Comparison of ENCODE assay signal across 9 cellular contexts in the genomic region with DNA sequence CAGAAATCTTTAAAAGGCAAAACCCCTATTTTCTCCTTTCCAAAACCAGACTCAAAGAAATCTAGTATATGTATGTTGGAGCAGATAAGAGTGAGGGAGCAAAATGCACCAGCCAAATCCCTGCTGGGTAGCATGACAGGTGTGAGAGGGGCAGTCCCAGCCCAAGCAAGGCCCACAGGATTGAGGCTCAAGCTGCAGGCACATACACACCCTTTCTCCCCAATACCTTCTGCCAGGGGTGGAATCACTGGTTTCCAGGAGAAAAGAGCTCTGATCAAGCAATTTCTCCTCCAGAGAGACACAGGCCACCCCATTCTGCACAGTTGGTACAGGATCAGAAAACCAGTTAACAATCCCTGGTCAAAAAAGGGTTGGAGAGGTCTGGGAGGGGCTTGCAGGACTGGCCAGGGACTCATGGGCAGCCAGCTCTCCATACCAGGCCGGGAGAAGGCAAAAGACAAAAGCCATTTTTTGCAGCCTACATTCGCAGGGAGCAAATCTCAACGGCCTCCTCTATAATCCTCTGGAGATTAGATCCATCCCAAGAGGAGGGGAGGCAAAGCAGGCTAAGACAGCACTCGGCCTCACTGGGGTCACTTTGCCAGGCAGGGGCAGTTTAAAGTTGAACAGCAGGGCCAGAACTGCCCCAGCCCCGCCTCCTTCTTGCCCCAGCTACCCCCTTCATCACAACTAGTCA. TPM values are rescaled to one million over a fixed set of nuclear protein-coding genes. Genes with fewer than 3 reads are reported as not detected.
DNase-seq lines count a peak whose midpoint lies in the region; ATAC-seq, FAIRE-seq and TF ChIP-seq lines count a peak whose summit lies in the region.
"Had no signal": no experiment of that assay in that cellular context is flagged by ENCODE, and none has a peak within 500 bp of the region (broad histone marks: within the 10 kb centered on the region; RNA-seq: fewer than 3 reads in every experiment).

No MANE protein-coding gene starts in this region.

- H3K9me3 ChIP-seq in HepG2 (ENCODE audit: low read length) (no peaks in the 10 kb centered on the region), thyroid gland (no peaks in the 10 kb centered on the region)

- TF ChIP-seq CTCF in HepG2 (CRISPR knock-in tag; IDR thresholded peaks at IDR 0.05) (no peak), thyroid gland (IDR thresholded peaks at IDR 0.05) (no peak)

- DNase-seq in activated T-cell treated with anti-CD3 and anti-CD28 coated beads, Interleukin-2, amount 50 U/mL, for 24 hours, result no peak
- DNase-seq in activated T-cell treated with anti-CD3 and anti-CD28 coated beads for 4 hours, result no peak
- DNase-seq in activated naive CD8-positive, alpha-beta T cell treated with anti-CD3 and anti-CD28 coated beads, Interleukin-2, amount 10 ng/mL, durations not matched to agents 7 days and 5 days, result no peak
- DNase-seq in HepG2 (ENCODE audit: low spot score), result no peak
- DNase-seq in thyroid gland, result no peak
- DNase-seq in NCI-H2227 (lab: John Stamatoyannopoulos, UW; ENCODE audit: unreplicated experiment), result no peak

- BruUV-seq in HepG2 (replicated peaks; lab: Mats Ljungman, UMichigan), result no TSS peak

- H3K79me2 ChIP-seq in HepG2 (ENCODE audit: insufficient read depth, low read length), result peaks cover 60% of the 10 kb centered on the region

- peaks cover 67% of the 10 kb centered on the region for H3K36me3 Mint-ChIP-seq in activated T-cell treated with anti-CD3 and anti-CD28 coated beads, Interleukin-2, amount 50 U/mL, for 24 hours (ENCODE audit: low read depth)
- peaks cover 7% of the 10 kb centered on the region for H3K36me3 Mint-ChIP-seq in activated naive CD8-positive, alpha-beta T cell treated with anti-CD3 and anti-CD28 coated beads, Interleukin-2, amount 10 ng/mL, durations not matched to agents 7 days and 5 days

- H4K20me1 ChIP-seq in HepG2 (ENCODE audit: insufficient read depth, low read length), result peaks cover 56% of the 10 kb centered on the region

- CTCF ChIA-PET in HepG2 (lab: Yijun Ruan, JAX; ENCODE audit: low intra/inter-chr PET ratio, low total read pairs), result no interaction called here

- H3K4me3 ChIP-seq in HepG2 (replicated peaks in 1 of 3; ENCODE audit: insufficient read depth in 1 of 3, low read depth in 2 of 3, low read length in 3 of 3) (peak overlapping the region; percentile 95 to 100 (median 98)), thyroid gland (replicated peaks in 1 of 3) (peak overlapping the region; percentile 75 to 98 (median 94))

- no peak for ATAC-seq in activated naive CD8-positive, alpha-beta T cell treated with anti-CD3 and anti-CD28 coated beads, Interleukin-2, amount 10 ng/mL, durations not matched to agents 7 days and 5 days (ENCODE audit: low read depth)
- ATAC-seq in HepG2, result no peak
- ATAC-seq in HG03457 (IDR thresholded peaks at IDR 0.05; ENCODE audit: unreplicated experiment), result no peak
- no peak for ATAC-seq in HG02852 (IDR thresholded peaks at IDR 0.05; ENCODE audit: unreplicated experiment)

- intact Hi-C loops in HepG2 (cut with micrococcal nuclease; ENCODE audit: unreplicated experiment) (no loop called here), thyroid gland (cut with DNase I) (no loop called here)

- H3K9ac ChIP-seq in HepG2 (ENCODE audit: insufficient read depth, low read depth, low read length), result peak overlapping the region; percentile 98

- H3K27me3 Mint-ChIP-seq in activated T-cell treated with anti-CD3 and anti-CD28 coated beads, Interleukin-2, amount 50 U/mL, for 24 hours, result no peaks in the 10 kb centered on the region
- H3K27me3 Mint-ChIP-seq in activated naive CD8-positive, alpha-beta T cell treated with anti-CD3 and anti-CD28 coated beads, Interleukin-2, amount 10 ng/mL, durations not matched to agents 7 days and 5 days, result no peaks in the 10 kb centered on the region

- H3K27me3 ChIP-seq in HepG2 (ENCODE audit: control insufficient read depth in 1 of 2, insufficient read depth in 2 of 2, low read length in 2 of 2), result no peaks in the 10 kb centered on the region; a peak in 1 of 5 replicates
- H3K27me3 ChIP-seq in thyroid gland, result no peaks in the 10 kb centered on the region

- no peak for TF ChIP-seq RAD21 in HepG2 (CRISPR knock-in tag; IDR thresholded peaks at IDR 0.05)

- H3K27ac ChIP-seq in HepG2 (ENCODE audit: extremely low read length, insufficient read depth, low read length) (peak overlapping the region; percentile 94), thyroid gland (peak overlapping the region in 2 of 3 donors; percentile 96 to 97)

- peak overlapping the region; percentile 98 for H3K4me3 Mint-ChIP-seq in activated T-cell treated with anti-CD3 and anti-CD28 coated beads, Interleukin-2, amount 50 U/mL, for 24 hours
- peak overlapping the region; percentile 95 for H3K4me3 Mint-ChIP-seq in activated naive CD8-positive, alpha-beta T cell treated with anti-CD3 and anti-CD28 coated beads, Interleukin-2, amount 10 ng/mL, durations not matched to agents 7 days and 5 days

- H2AFZ ChIP-seq in HepG2 (ENCODE audit: low read length), result no peak overlapping the region

- H3K27ac Mint-ChIP-seq in activated T-cell treated with anti-CD3 and anti-CD28 coated beads, Interleukin-2, amount 50 U/mL, for 24 hours, result peak overlapping the region; percentile 94
- peak overlapping the region; percentile 85 for H3K27ac Mint-ChIP-seq in activated naive CD8-positive, alpha-beta T cell treated with anti-CD3 and anti-CD28 coated beads, Interleukin-2, amount 10 ng/mL, durations not matched to agents 7 days and 5 days

- 0% methylated on average over 1 of the region's 5 CpGs for WGBS in HepG2 (ENCODE audit: low lambda C conversion rate)
- 3 to 5% methylated on average over 4 of the region's 5 CpGs for WGBS in thyroid gland, 2 donors

- TF ChIP-seq EP300 in HepG2 (IDR thresholded peaks at IDR 0.05; ENCODE audit: low read depth in 2 of 2, low read length in 2 of 2) (no peak), HepG2 (CRISPR knock-in tag; IDR thresholded peaks at IDR 0.05; ENCODE audit: borderline replicate concordance) (no peak)

- POLR2A ChIA-PET in activated naive CD8-positive, alpha-beta T cell treated with anti-CD3 and anti-CD28 coated beads, Interleukin-2, amount 10 ng/mL, durations not matched to agents 7 days and 5 days (lab: Charles Lee), result interaction anchor here (0.6 to 3.8 kb wide), 6 partner anchors 11 to 265 kb away, joined by 3 to 24 read pairs (median 4); partner anchors contain the start of genes DHH, RHEBL1, TROAP and TUBA1B
- POLR2A ChIA-PET in HepG2 (lab: Yijun Ruan, JAX), result interaction anchor here (0.7 to 1.7 kb wide), 4 partner anchors 11 to 206 kb away, joined by 3 to 6 read pairs (median 4); partner anchors contain the start of genes RHEBL1, TUBA1B and TUBA1C

- H3K4me1 ChIP-seq in HepG2 (ENCODE audit: insufficient read depth, low read length), result peaks cover 50% of the 10 kb centered on the region
- peaks cover 37 to 42% of the 10 kb centered on the region in 2 donors for H3K4me1 ChIP-seq in thyroid gland

- H3K4me1 Mint-ChIP-seq in activated T-cell treated with anti-CD3 and anti-CD28 coated beads, Interleukin-2, amount 50 U/mL, for 24 hours (ENCODE audit: low read depth), result peaks cover 50% of the 10 kb centered on the region
- H3K4me1 Mint-ChIP-seq in activated naive CD8-positive, alpha-beta T cell treated with anti-CD3 and anti-CD28 coated beads, Interleukin-2, amount 10 ng/mL, durations not matched to agents 7 days and 5 days, result peaks cover 48% of the 10 kb centered on the region

- in situ Hi-C loops in HepG2 (cut with HindIII; ENCODE audit: extremely low pct_ligation_motif_present, low pct_unique_long_range_greater_than_20kb), result no loop called here

- no peak for FAIRE-seq in HepG2 (lab: Jason Lieb, UNC)
- FAIRE-seq: TTC549 had no signal

- no peaks in the 10 kb centered on the region for H3K9me3 Mint-ChIP-seq in activated T-cell treated with anti-CD3 and anti-CD28 coated beads, Interleukin-2, amount 50 U/mL, for 24 hours
- H3K9me3 Mint-ChIP-seq in activated naive CD8-positive, alpha-beta T cell treated with anti-CD3 and anti-CD28 coated beads, Interleukin-2, amount 10 ng/mL, durations not matched to agents 7 days and 5 days, result no peaks in the 10 kb centered on the region

- H3K4me2 ChIP-seq in HepG2 (ENCODE audit: low read depth, low read length), result peak overlapping the region; percentile 98

- H3K36me3 ChIP-seq in HepG2 (replicated peaks in 1 of 2; ENCODE audit: control insufficient read depth in 1 of 2, insufficient read depth in 2 of 2, low read length in 2 of 2), result peaks cover 12 to 24% of the 10 kb centered on the region in 2 experiments
- H3K36me3 ChIP-seq in thyroid gland, result peaks cover 11 to 13% of the 10 kb centered on the region in 2 donors

- TF ChIP-seq POLR2A in HepG2 (IDR thresholded peaks at IDR 0.05; ENCODE audit: insufficient read depth in 1 of 2, low read depth in 2 of 2, low read length in 2 of 2) (no peak), thyroid gland (IDR thresholded peaks at IDR 0.05) (no peak)

RNA-seq across cellular contexts. Expression of gene KMT2D, which starts 2.1 kb away (rescaled TPM):
- 100 to 1,000 TPM; 123 to 129 TPM for total RNA-seq in activated naive CD8-positive, alpha-beta T cell treated with anti-CD3 and anti-CD28 coated beads, Interleukin-2, amount 10 ng/mL, durations not matched to agents 7 days and 5 days
- 10.4 and 25.7 TPM in 2 replicates for total RNA-seq in HepG2 (2016; rRNA removed; fragmentation: Illumina TruSeq; extraction: Trizol)
- 3.8 and 5.1 TPM in 2 replicates for total RNA-seq in HepG2 (2016; cell fraction: cytosol; rRNA removed; fragmentation: Illumina TruSeq; extraction: Trizol; ENCODE audit: low read depth)
- total RNA-seq in HepG2 (2016; cell fraction: insoluble cytoplasmic fraction; rRNA removed; fragmentation: Illumina TruSeq; extraction: Trizol), result 9.4 and 20.2 TPM in 2 replicates
- 7.5 and 9.1 TPM in 2 replicates for total RNA-seq in HepG2 (2016; cell fraction: membrane; rRNA removed; fragmentation: Illumina TruSeq; extraction: Trizol)
- total RNA-seq in HepG2 (2016; cell fraction: nucleus; rRNA removed; fragmentation: Illumina TruSeq; extraction: Trizol), result 25.5 and 28.3 TPM in 2 replicates
- 8.1 and 8.2 TPM in 2 replicates for polyA plus RNA-seq in HepG2 (2011; rRNA removed)
- 5.0 and 6.5 TPM in 2 replicates for polyA plus RNA-seq in HepG2 (2011; cell fraction: cytosol; rRNA removed)
- polyA plus RNA-seq in HepG2 (2011; cell fraction: nucleus; rRNA removed), result 41.1 and 48.4 TPM in 2 replicates
- polyA plus RNA-seq in HepG2 (2012), result 20.0 and 20.6 TPM in 2 replicates
- 0.52 and 0.66 TPM in 2 replicates for polyA plus RNA-seq in HepG2 (2016; cell fraction: cytosol; fragmentation: Illumina TruSeq; extraction: Trizol; ENCODE audit: low read depth)
- 18.4 and 23.1 TPM in 2 replicates for polyA plus RNA-seq in HepG2 (2016; cell fraction: insoluble cytoplasmic fraction; fragmentation: Illumina TruSeq; extraction: Trizol; ENCODE audit: low read depth)
- polyA plus RNA-seq in HepG2 (2016; cell fraction: membrane; fragmentation: Illumina TruSeq; extraction: Trizol; ENCODE audit: low read depth), result 1.3 and 2.4 TPM in 2 replicates
- 78.2 and 102 TPM in 2 replicates for polyA plus RNA-seq in HepG2 (2016; cell fraction: nucleus; fragmentation: Illumina TruSeq; extraction: Trizol; ENCODE audit: insufficient read depth, low read depth)
- polyA minus RNA-seq in HepG2 (2011; rRNA and poly(A)+ RNA removed; ENCODE audit: low replicate concordance), result 12.2 and 28.0 TPM in 2 replicates
- polyA minus RNA-seq in HepG2 (2011; cell fraction: cytosol; rRNA and poly(A)+ RNA removed), result 19.4 and 23.5 TPM in 2 replicates
- polyA minus RNA-seq in HepG2 (2011; cell fraction: nucleus; rRNA and poly(A)+ RNA removed), result 32.2 and 33.3 TPM in 2 replicates
- total RNA-seq in thyroid gland, result 100 to 1,000 TPM in 1 of 4 donors, 10 to 100 TPM in 3; 42.5 to 107 (median 71.6) TPM

RNA-seq across cellular contexts. Expression of gene RHEBL1, which starts 11.3 kb away (rescaled TPM):
- 1 to 10 TPM; 8.0 to 9.7 TPM for total RNA-seq in activated naive CD8-positive, alpha-beta T cell treated with anti-CD3 and anti-CD28 coated beads, Interleukin-2, amount 10 ng/mL, durations not matched to agents 7 days and 5 days
- total RNA-seq in HepG2 (2016; rRNA removed; fragmentation: Illumina TruSeq; extraction: Trizol), result 1.4 and 1.6 TPM in 2 replicates
- total RNA-seq in HepG2 (2016; cell fraction: cytosol; rRNA removed; fragmentation: Illumina TruSeq; extraction: Trizol; ENCODE audit: low read depth), result 0.71 and 0.79 TPM in 2 replicates
- 1.5 and 1.9 TPM in 2 replicates for total RNA-seq in HepG2 (2016; cell fraction: insoluble cytoplasmic fraction; rRNA removed; fragmentation: Illumina TruSeq; extraction: Trizol)
- total RNA-seq in HepG2 (2016; cell fraction: membrane; rRNA removed; fragmentation: Illumina TruSeq; extraction: Trizol), result 0.62 and 1.0 TPM in 2 replicates
- 0.75 and 1.0 TPM in 2 replicates for total RNA-seq in HepG2 (2016; cell fraction: nucleus; rRNA removed; fragmentation: Illumina TruSeq; extraction: Trizol)
- 2.5 and 2.9 TPM in 2 replicates for polyA plus RNA-seq in HepG2 (2011; rRNA removed)
- polyA plus RNA-seq in HepG2 (2011; cell fraction: cytosol; rRNA removed), result 2.7 and 2.8 TPM in 2 replicates
- 2.0 and 2.7 TPM in 2 replicates for polyA plus RNA-seq in HepG2 (2011; cell fraction: nucleus; rRNA removed)
- polyA plus RNA-seq in HepG2 (2012), result 2.3 and 3.2 TPM in 2 replicates
- polyA plus RNA-seq in HepG2 (2016; cell fraction: cytosol; fragmentation: Illumina TruSeq; extraction: Trizol; ENCODE audit: low read depth), result 0.21 and 0.42 TPM in 2 replicates
- 1.2 and 1.3 TPM in 2 replicates for polyA plus RNA-seq in HepG2 (2016; cell fraction: insoluble cytoplasmic fraction; fragmentation: Illumina TruSeq; extraction: Trizol; ENCODE audit: low read depth)
- polyA plus RNA-seq in HepG2 (2016; cell fraction: membrane; fragmentation: Illumina TruSeq; extraction: Trizol; ENCODE audit: low read depth), result 0.52 and 0.79 TPM in 2 replicates
- polyA plus RNA-seq in HepG2 (2016; cell fraction: nucleus; fragmentation: Illumina TruSeq; extraction: Trizol; ENCODE audit: insufficient read depth, low read depth), result 1.3 and 1.8 TPM in 2 replicates
- 4.3 TPM in 2 replicates for polyA minus RNA-seq in HepG2 (2011; rRNA and poly(A)+ RNA removed; ENCODE audit: low replicate concordance)
- 0.88 and 0.89 TPM in 2 replicates for polyA minus RNA-seq in HepG2 (2011; cell fraction: cytosol; rRNA and poly(A)+ RNA removed)
- 0.62 and 0.90 TPM in 2 replicates for polyA minus RNA-seq in HepG2 (2011; cell fraction: nucleus; rRNA and poly(A)+ RNA removed)
- total RNA-seq in thyroid gland, result under 1 TPM in 1 of 4 donors, not detected in 3; 0.98 TPM

RNA-seq across cellular contexts. Expression of gene DHH, which starts 36.1 kb away (rescaled TPM):
- total RNA-seq in activated naive CD8-positive, alpha-beta T cell treated with anti-CD3 and anti-CD28 coated beads, Interleukin-2, amount 10 ng/mL, durations not matched to agents 7 days and 5 days, result under 1 TPM; 0.11 to 0.25 TPM
- total RNA-seq in HepG2 (2016; rRNA removed; fragmentation: Illumina TruSeq; extraction: Trizol) (not detected in 2 replicates), thyroid gland (under 1 TPM; 0.17 to 0.94 (median 0.44) TPM)
- total RNA-seq in HepG2 (2016; cell fraction: cytosol; rRNA removed; fragmentation: Illumina TruSeq; extraction: Trizol; ENCODE audit: low read depth), result not detected in 2 replicates
- total RNA-seq in HepG2 (2016; cell fraction: insoluble cytoplasmic fraction; rRNA removed; fragmentation: Illumina TruSeq; extraction: Trizol), result not detected in 2 replicates
- total RNA-seq in HepG2 (2016; cell fraction: membrane; rRNA removed; fragmentation: Illumina TruSeq; extraction: Trizol), result not detected in 2 replicates
- total RNA-seq in HepG2 (2016; cell fraction: nucleus; rRNA removed; fragmentation: Illumina TruSeq; extraction: Trizol), result not detected in 2 replicates
- not detected in 2 replicates for polyA plus RNA-seq in HepG2 (2011; rRNA removed)
- polyA plus RNA-seq in HepG2 (2011; cell fraction: cytosol; rRNA removed), result not detected in 2 replicates
- polyA plus RNA-seq in HepG2 (2011; cell fraction: nucleus; rRNA removed), result 0.03 and 0.10 TPM in 2 replicates
- polyA plus RNA-seq in HepG2 (2012), result not detected in 2 replicates
- polyA plus RNA-seq in HepG2 (2016; cell fraction: cytosol; fragmentation: Illumina TruSeq; extraction: Trizol; ENCODE audit: low read depth), result not detected in 2 replicates
- polyA plus RNA-seq in HepG2 (2016; cell fraction: insoluble cytoplasmic fraction; fragmentation: Illumina TruSeq; extraction: Trizol; ENCODE audit: low read depth), result not detected in 2 replicates
- not detected in 2 replicates for polyA plus RNA-seq in HepG2 (2016; cell fraction: membrane; fragmentation: Illumina TruSeq; extraction: Trizol; ENCODE audit: low read depth)
- polyA plus RNA-seq in HepG2 (2016; cell fraction: nucleus; fragmentation: Illumina TruSeq; extraction: Trizol; ENCODE audit: insufficient read depth, low read depth), result not detected in 2 replicates
- 0.07 TPM in 1 of 2 replicates, not detected in the other for polyA minus RNA-seq in HepG2 (2011; rRNA and poly(A)+ RNA removed; ENCODE audit: low replicate concordance)
- not detected in 2 replicates for polyA minus RNA-seq in HepG2 (2011; cell fraction: cytosol; rRNA and poly(A)+ RNA removed)
- polyA minus RNA-seq in HepG2 (2011; cell fraction: nucleus; rRNA and poly(A)+ RNA removed), result 0.12 TPM in 1 of 2 replicates, not detected in the other

RNA-seq across cellular contexts. Expression of gene PRKAG1, which starts 39.9 kb away (rescaled TPM):
- total RNA-seq in activated naive CD8-positive, alpha-beta T cell treated with anti-CD3 and anti-CD28 coated beads, Interleukin-2, amount 10 ng/mL, durations not matched to agents 7 days and 5 days, result 10 to 100 TPM; 50.0 to 56.6 TPM
- 32.8 and 37.6 TPM in 2 replicates for total RNA-seq in HepG2 (2016; rRNA removed; fragmentation: Illumina TruSeq; extraction: Trizol)
- 9.1 and 11.2 TPM in 2 replicates for total RNA-seq in HepG2 (2016; cell fraction: cytosol; rRNA removed; fragmentation: Illumina TruSeq; extraction: Trizol; ENCODE audit: low read depth)
- total RNA-seq in HepG2 (2016; cell fraction: insoluble cytoplasmic fraction; rRNA removed; fragmentation: Illumina TruSeq; extraction: Trizol), result 30.6 and 39.9 TPM in 2 replicates
- 19.3 and 21.1 TPM in 2 replicates for total RNA-seq in HepG2 (2016; cell fraction: membrane; rRNA removed; fragmentation: Illumina TruSeq; extraction: Trizol)
- total RNA-seq in HepG2 (2016; cell fraction: nucleus; rRNA removed; fragmentation: Illumina TruSeq; extraction: Trizol), result 16.7 and 19.6 TPM in 2 replicates
- 21.2 and 26.1 TPM in 2 replicates for polyA plus RNA-seq in HepG2 (2011; rRNA removed)
- polyA plus RNA-seq in HepG2 (2011; cell fraction: cytosol; rRNA removed), result 18.5 and 26.3 TPM in 2 replicates
- polyA plus RNA-seq in HepG2 (2011; cell fraction: nucleus; rRNA removed), result 8.8 and 11.6 TPM in 2 replicates
- 20.2 and 21.7 TPM in 2 replicates for polyA plus RNA-seq in HepG2 (2012)
- polyA plus RNA-seq in HepG2 (2016; cell fraction: cytosol; fragmentation: Illumina TruSeq; extraction: Trizol; ENCODE audit: low read depth), result 7.6 and 8.8 TPM in 2 replicates
- 38.7 and 40.2 TPM in 2 replicates for polyA plus RNA-seq in HepG2 (2016; cell fraction: insoluble cytoplasmic fraction; fragmentation: Illumina TruSeq; extraction: Trizol; ENCODE audit: low read depth)
- polyA plus RNA-seq in HepG2 (2016; cell fraction: membrane; fragmentation: Illumina TruSeq; extraction: Trizol; ENCODE audit: low read depth), result 14.5 and 16.2 TPM in 2 replicates
- polyA plus RNA-seq in HepG2 (2016; cell fraction: nucleus; fragmentation: Illumina TruSeq; extraction: Trizol; ENCODE audit: insufficient read depth, low read depth), result 24.6 and 24.9 TPM in 2 replicates
- 11.5 and 73.4 TPM in 2 replicates for polyA minus RNA-seq in HepG2 (2011; rRNA and poly(A)+ RNA removed; ENCODE audit: low replicate concordance)
- 7.8 and 9.5 TPM in 2 replicates for polyA minus RNA-seq in HepG2 (2011; cell fraction: cytosol; rRNA and poly(A)+ RNA removed)
- polyA minus RNA-seq in HepG2 (2011; cell fraction: nucleus; rRNA and poly(A)+ RNA removed), result 11.6 TPM in 2 replicates
- 10 to 100 TPM; 50.3 to 68.1 (median 59.9) TPM for total RNA-seq in thyroid gland

RNA-seq across cellular contexts. Expression of gene LMBR1L, which starts 52.1 kb away (rescaled TPM):
- total RNA-seq in activated naive CD8-positive, alpha-beta T cell treated with anti-CD3 and anti-CD28 coated beads, Interleukin-2, amount 10 ng/mL, durations not matched to agents 7 days and 5 days, result 100 to 1,000 TPM; 111 to 112 TPM
- 7.3 and 12.2 TPM in 2 replicates for total RNA-seq in HepG2 (2016; rRNA removed; fragmentation: Illumina TruSeq; extraction: Trizol)
- total RNA-seq in HepG2 (2016; cell fraction: cytosol; rRNA removed; fragmentation: Illumina TruSeq; extraction: Trizol; ENCODE audit: low read depth), result 9.1 and 9.7 TPM in 2 replicates
- total RNA-seq in HepG2 (2016; cell fraction: insoluble cytoplasmic fraction; rRNA removed; fragmentation: Illumina TruSeq; extraction: Trizol), result 5.5 and 14.0 TPM in 2 replicates
- total RNA-seq in HepG2 (2016; cell fraction: membrane; rRNA removed; fragmentation: Illumina TruSeq; extraction: Trizol), result 8.8 and 9.7 TPM in 2 replicates
- 21.8 and 27.5 TPM in 2 replicates for total RNA-seq in HepG2 (2016; cell fraction: nucleus; rRNA removed; fragmentation: Illumina TruSeq; extraction: Trizol)
- polyA plus RNA-seq in HepG2 (2011; rRNA removed), result 65.9 and 79.6 TPM in 2 replicates
- 25.4 and 26.4 TPM in 2 replicates for polyA plus RNA-seq in HepG2 (2011; cell fraction: cytosol; rRNA removed)
- 362 and 407 TPM in 2 replicates for polyA plus RNA-seq in HepG2 (2011; cell fraction: nucleus; rRNA removed)
- 51.5 and 57.5 TPM in 2 replicates for polyA plus RNA-seq in HepG2 (2012)
- 2.1 and 2.4 TPM in 2 replicates for polyA plus RNA-seq in HepG2 (2016; cell fraction: cytosol; fragmentation: Illumina TruSeq; extraction: Trizol; ENCODE audit: low read depth)
- polyA plus RNA-seq in HepG2 (2016; cell fraction: insoluble cytoplasmic fraction; fragmentation: Illumina TruSeq; extraction: Trizol; ENCODE audit: low read depth), result 4.7 TPM in 2 replicates
- polyA plus RNA-seq in HepG2 (2016; cell fraction: membrane; fragmentation: Illumina TruSeq; extraction: Trizol; ENCODE audit: low read depth), result 5.1 and 8.4 TPM in 2 replicates
- 41.9 and 51.4 TPM in 2 replicates for polyA plus RNA-seq in HepG2 (2016; cell fraction: nucleus; fragmentation: Illumina TruSeq; extraction: Trizol; ENCODE audit: insufficient read depth, low read depth)
- 29.1 and 80.1 TPM in 2 replicates for polyA minus RNA-seq in HepG2 (2011; rRNA and poly(A)+ RNA removed; ENCODE audit: low replicate concordance)
- 14.6 and 15.4 TPM in 2 replicates for polyA minus RNA-seq in HepG2 (2011; cell fraction: cytosol; rRNA and poly(A)+ RNA removed)
- 87.2 and 109 TPM in 2 replicates for polyA minus RNA-seq in HepG2 (2011; cell fraction: nucleus; rRNA and poly(A)+ RNA removed)
- 10 to 100 TPM; 30.4 to 54.8 (median 46.6) TPM for total RNA-seq in thyroid gland
